8 cellular contexts compared by ENCODE assay signal in the genomic region with DNA sequence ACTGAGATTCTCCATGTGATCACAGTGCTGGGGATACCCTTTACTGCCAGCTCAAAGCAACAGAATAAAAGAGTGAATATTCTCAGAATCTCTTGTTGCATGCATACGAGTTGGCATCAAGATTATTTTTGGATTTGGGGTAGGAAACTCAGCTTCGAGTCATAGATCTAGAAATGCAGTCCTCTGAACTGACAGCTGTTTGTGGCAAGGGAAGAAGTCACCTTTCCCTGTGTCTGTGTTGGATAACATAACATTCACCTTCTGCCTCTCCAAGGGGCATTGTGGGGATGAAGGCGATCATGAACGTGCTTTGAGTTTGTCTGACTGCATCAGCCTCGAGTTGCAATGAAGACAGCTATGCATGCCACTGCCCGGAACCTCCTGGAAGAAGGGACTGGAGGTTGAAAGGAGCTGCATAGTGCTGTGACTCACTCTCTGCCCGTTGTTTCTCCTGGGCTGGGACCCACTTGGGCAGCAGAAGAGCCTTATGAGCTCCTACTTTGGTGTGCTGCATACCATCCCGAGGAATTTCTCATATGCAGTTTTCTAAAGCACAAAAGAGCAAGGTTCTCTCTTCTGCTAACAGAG.
A peak's percentile ranks its signal among the peaks of the same experiment; 100 is the strongest.
DNase-seq lines count a peak whose midpoint lies in the region; ATAC-seq, FAIRE-seq and TF ChIP-seq lines count a peak whose summit lies in the region.

No MANE protein-coding gene starts in this region.

- H3K36me3 ChIP-seq in SJSA1 (peaks cover 4% of the 10 kb centered on the region; the same call in 1 of the 2 replicates), duodenal mucosa (ENCODE audit: control insufficient read depth in 1 of 2, insufficient read depth in 2 of 2, low read length in 2 of 2) (no peaks in the 10 kb centered on the region), sigmoid colon (no peaks in the 10 kb centered on the region)

- 61 to 82% methylated on average over 8 of the region's 8 CpGs for WGBS in sigmoid colon, 2 donors

- TF ChIP-seq POLR2A in sigmoid colon (IDR thresholded peaks at IDR 0.05), result no peak

- H3K9ac ChIP-seq in duodenal mucosa (ENCODE audit: low read depth in 1 of 2, low read length in 2 of 2), result peak overlapping the region in 1 of 2 donors; percentile 43

- no peak for TF ChIP-seq CTCF in sigmoid colon (IDR thresholded peaks at IDR 0.05)
- no peak for TF ChIP-seq CTCF in GM10266 (IDR thresholded peaks at IDR 0.05; ENCODE audit: control insufficient read depth, insufficient read depth, low read depth, missing control alignments)

- intact Hi-C loops in sigmoid colon (cut with DNase I), result loop anchor here (5.0 kb wide), 1 partner anchor 400 kb away; a partner anchor contains a TSS

- H3K4me1 ChIP-seq in SJSA1 (replicated peaks) (peaks cover 22% of the 10 kb centered on the region), duodenal mucosa (ENCODE audit: control insufficient read depth in 1 of 2, insufficient read depth in 2 of 2, low read length in 2 of 2) (peaks cover 11 to 16% of the 10 kb centered on the region in 2 donors), sigmoid colon (peaks cover 0 to 26% (median 23%) of the 10 kb centered on the region in 4 donors)

- ATAC-seq in GM21381 (IDR thresholded peaks at IDR 0.05; ENCODE audit: unreplicated experiment) (no peak), GM19397 (IDR thresholded peaks at IDR 0.05; ENCODE audit: unreplicated experiment) (no peak)

- FAIRE-seq in GM19239 (lab: Jason Lieb, UNC), result peak; percentile 72

- H3K27ac ChIP-seq in SJSA1 (peak overlapping the region; percentile 75; the same call in 1 of the 2 replicates), duodenal mucosa (ENCODE audit: low read depth, low read length) (peak overlapping the region; percentile 30), sigmoid colon (peak overlapping the region in 3 of 4 donors; percentile 43 to 60 (median 52))

- no peaks in the 10 kb centered on the region for H3K27me3 ChIP-seq in SJSA1 (replicated peaks)
- no peaks in the 10 kb centered on the region for H3K27me3 ChIP-seq in duodenal mucosa (ENCODE audit: control insufficient read depth in 1 of 2, insufficient read depth in 2 of 2, low read length in 2 of 2)
- H3K27me3 ChIP-seq in sigmoid colon, result no peaks in the 10 kb centered on the region

- TF ChIP-seq EP300 in sigmoid colon (IDR thresholded peaks at IDR 0.05), result no peak

- H3K9me3 ChIP-seq in SJSA1 (replicated peaks) (no peaks in the 10 kb centered on the region), duodenal mucosa (ENCODE audit: control insufficient read depth in 1 of 2, low read length in 2 of 2) (no peaks in the 10 kb centered on the region), sigmoid colon (no peaks in the 10 kb centered on the region)

- H3K4me3 ChIP-seq in SJSA1, result no peak overlapping the region
- H3K4me3 ChIP-seq in duodenal mucosa (ENCODE audit: low read depth in 1 of 2, low read length in 2 of 2), result peak overlapping the region in 1 of 2 donors; percentile 13
- H3K4me3 ChIP-seq in sigmoid colon, result no peak overlapping the region

- no peak for DNase-seq in GM19239 (ENCODE audit: insufficient read length, low spot score)
- peak; percentile 67 to 85 for DNase-seq in SJSA1 (ENCODE audit: low read depth in 1 of 2, low spot score in 2 of 2)
- no peak for DNase-seq in sigmoid colon
- no peak for DNase-seq in globus pallidus (ENCODE audit: low spot score)
- DNase-seq in GM10266 (ENCODE audit: extremely low spot score), result no peak

Comparison
In these comparisons a context has a peak if more than half of its experiments do, and no peak if none do; other contexts are left out.
1. DNase-seq: peak in SJSA1 (2 of 2); none in GM19239 (single experiment), sigmoid colon (single experiment), globus pallidus (single experiment) and GM10266 (single experiment).
2. Peak in every context shown above with its lines, with median percentiles within 50 percentile points of each other: H3K27ac ChIP-seq.